8 cellular contexts compared by ENCODE assay signal in genomic region chr1:207052736-207053545, GRCh38. TPM values are rescaled to one million over a fixed set of nuclear protein-coding genes. Genes with fewer than 3 reads are reported as not detected.
A peak's percentile ranks its signal among the peaks of the same experiment; 100 is the strongest.
DNase-seq lines count a peak whose midpoint lies in the region; ATAC-seq and TF ChIP-seq lines count a peak whose summit lies in the region.

Gene PFKFB2 (plus strand): TSS chr1:207053275. CDS start chr1:207054718, 1,443 bp downstream.

- peak within 1 kb of the TSS; percentile 96 for H3K9ac ChIP-seq in smooth muscle cell (ENCODE audit: low read depth)

- peak within 1 kb of the TSS; percentile 91 for H3K4me2 ChIP-seq in smooth muscle cell

- H3K9me3 ChIP-seq in smooth muscle cell (replicated peaks; ENCODE audit: low read depth), result no peaks in the 10 kb centered on the region

- TF ChIP-seq CTCF in smooth muscle cell (IDR thresholded peaks at IDR 0.05; ENCODE audit: borderline replicate concordance, insufficient read depth, poor library complexity, severe bottlenecking), result no peak

- ATAC-seq in GM18873 (IDR thresholded peaks at IDR 0.05; ENCODE audit: low FRiP score, unreplicated experiment), result peak; percentile 58
- ATAC-seq in HG03108 (IDR thresholded peaks at IDR 0.05; ENCODE audit: unreplicated experiment), result peak; percentile 70

- peak within 1 kb of the TSS; percentile 97 for H3K27ac ChIP-seq in smooth muscle cell (ENCODE audit: low read depth)

- H3K27me3 ChIP-seq in smooth muscle cell (ENCODE audit: low read depth), result no peaks in the 10 kb centered on the region

- peaks cover 18% of the 10 kb centered on the region for H4K20me1 ChIP-seq in smooth muscle cell (ENCODE audit: low read depth)

- under 1% methylated on average over 51 of the region's 51 CpGs for WGBS in smooth muscle cell (ENCODE audit: low lambda C conversion rate)

- H3F3A ChIP-seq in smooth muscle cell (ENCODE audit: low read depth), result peaks cover 5% of the 10 kb centered on the region

- peak within 1 kb of the TSS; percentile 83 for H2AFZ ChIP-seq in smooth muscle cell (ENCODE audit: low read depth)

- no peaks in the 10 kb centered on the region for H3K36me3 ChIP-seq in smooth muscle cell (ENCODE audit: low read depth)

- peaks cover 26% of the 10 kb centered on the region for H3K79me2 ChIP-seq in smooth muscle cell (ENCODE audit: low read depth)

- peak; percentile 100 for DNase-seq in ACHN
- peak; percentile 99 for DNase-seq in NCI-H2227 treated with DMSO at 0.1 percent for 48 hours (lab: John Stamatoyannopoulos, UW)
- DNase-seq in activated CD4-positive, CD25-positive, alpha-beta regulatory T cell treated with anti-CD3 and anti-CD28 coated beads, Interleukin-2, amount 50 U/mL, for 72 hours, result peak; percentile 94
- DNase-seq in cerebellar cortex (ENCODE audit: low spot score), result peak; percentile 100
- DNase-seq in inferior parietal cortex (ENCODE audit: extremely low spot score), result peak; percentile 96
- DNase-seq in smooth muscle cell (lab: John Stamatoyannopoulos, UW; ENCODE audit: unreplicated experiment), result peak; percentile 82

- in situ Hi-C loops in ACHN (cut with HindIII; ENCODE audit: low pct_ligation_motif_present, low pct_unique_long_range_greater_than_20kb, low sequenced_read_pairs), result no loop called here

- H3K4me1 ChIP-seq in smooth muscle cell (ENCODE audit: low read depth), result peaks cover 20% of the 10 kb centered on the region

- H3K4me3 ChIP-seq in smooth muscle cell, result peak within 1 kb of the TSS; percentile 59

RNA-seq across cellular contexts. Expression of gene PFKFB2, which starts in this region (rescaled TPM):
- 9.8 and 15.6 TPM in 2 replicates for total RNA-seq in smooth muscle cell
- 2.1 and 5.0 TPM in 2 replicates for polyA plus RNA-seq in smooth muscle cell

Comparison
In these comparisons a context has a peak if more than half of its experiments do, and no peak if none do; other contexts are left out.
1. Peak in every context shown above with its lines: DNase-seq, ATAC-seq, H3K4me3 ChIP-seq and H3K27ac ChIP-seq.